In genomic region chr12:617304-617915, GRCh38 we compare ENCODE assay signal across 1 cellular context.
A peak's percentile ranks its signal among the peaks of the same experiment; 100 is the strongest.
TF ChIP-seq lines count a peak whose summit lies in the region.

No MANE protein-coding gene starts in this region.

TF ChIP-seq in HepG2, 621 proteins besides CTCF, POLR2A, EP300 and RAD21 (continued from another document and continues in another):
- TF ChIP-seq TFDP2 (CRISPR knock-in tag; IDR thresholded peaks at IDR 0.05): peak; percentile 30; the same call in 1 of the 2 replicates
- no peak for TF ChIP-seq ZKSCAN5 (CRISPR knock-in tag; IDR thresholded peaks at IDR 0.05)
- TF ChIP-seq, protein P1, sequence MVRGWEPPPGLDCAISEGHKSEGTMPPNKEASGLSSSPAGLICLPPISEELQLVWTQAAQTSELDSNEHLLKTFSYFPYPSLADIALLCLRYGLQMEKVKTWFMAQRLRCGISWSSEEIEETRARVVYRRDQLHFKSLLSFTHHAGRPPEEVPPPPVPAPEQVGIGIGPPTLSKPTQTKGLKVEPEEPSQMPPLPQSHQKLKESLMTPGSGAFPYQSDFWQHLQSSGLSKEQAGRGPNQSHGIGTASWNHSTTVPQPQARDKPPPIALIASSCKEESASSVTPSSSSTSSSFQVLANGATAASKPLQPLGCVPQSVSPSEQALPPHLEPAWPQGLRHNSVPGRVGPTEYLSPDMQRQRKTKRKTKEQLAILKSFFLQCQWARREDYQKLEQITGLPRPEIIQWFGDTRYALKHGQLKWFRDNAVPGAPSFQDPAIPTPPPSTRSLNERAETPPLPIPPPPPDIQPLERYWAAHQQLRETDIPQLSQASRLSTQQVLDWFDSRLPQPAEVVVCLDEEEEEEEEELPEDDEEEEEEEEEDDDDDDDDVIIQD (CRISPR knock-in tag; IDR thresholded peaks at IDR 0.05; ENCODE audit: low read depth): 0 out of 2 replicates have a peak, but pooled peaks have one; percentile 38
- TF ChIP-seq ATF2 (CRISPR knock-in tag; IDR thresholded peaks at IDR 0.05): peak; percentile 68; the same call in 1 of the 2 replicates
- TF ChIP-seq ZNF225 (CRISPR knock-in tag; IDR thresholded peaks at IDR 0.05): 0 out of 2 replicates have a peak, but pooled peaks have one; percentile 45
- TF ChIP-seq JUN (CRISPR knock-in tag; IDR thresholded peaks at IDR 0.05): no peak
- TF ChIP-seq, protein P2, sequence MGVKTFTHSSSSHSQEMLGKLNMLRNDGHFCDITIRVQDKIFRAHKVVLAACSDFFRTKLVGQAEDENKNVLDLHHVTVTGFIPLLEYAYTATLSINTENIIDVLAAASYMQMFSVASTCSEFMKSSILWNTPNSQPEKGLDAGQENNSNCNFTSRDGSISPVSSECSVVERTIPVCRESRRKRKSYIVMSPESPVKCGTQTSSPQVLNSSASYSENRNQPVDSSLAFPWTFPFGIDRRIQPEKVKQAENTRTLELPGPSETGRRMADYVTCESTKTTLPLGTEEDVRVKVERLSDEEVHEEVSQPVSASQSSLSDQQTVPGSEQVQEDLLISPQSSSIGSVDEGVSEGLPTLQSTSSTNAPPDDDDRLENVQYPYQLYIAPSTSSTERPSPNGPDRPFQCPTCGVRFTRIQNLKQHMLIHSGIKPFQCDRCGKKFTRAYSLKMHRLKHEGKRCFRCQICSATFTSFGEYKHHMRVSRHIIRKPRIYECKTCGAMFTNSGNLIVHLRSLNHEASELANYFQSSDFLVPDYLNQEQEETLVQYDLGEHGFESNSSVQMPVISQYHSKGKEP (CRISPR knock-in tag; IDR thresholded peaks at IDR 0.05): no peak
- 0 out of 2 replicates have a peak, but pooled peaks have one; percentile 78 for TF ChIP-seq ZSCAN25 (CRISPR knock-in tag; IDR thresholded peaks at IDR 0.05)
- no peak for TF ChIP-seq PRMT3 (CRISPR knock-in tag; IDR thresholded peaks at IDR 0.05; ENCODE audit: borderline replicate concordance, low read depth)
- peak; percentile 84; the same call in 1 of the 2 replicates for TF ChIP-seq IRF2 (CRISPR knock-in tag; IDR thresholded peaks at IDR 0.05)
- no peak for TF ChIP-seq SOX6 (IDR thresholded peaks at IDR 0.05)
- TF ChIP-seq SOX6 (CRISPR knock-in tag; IDR thresholded peaks at IDR 0.05): peak; percentile 90
- peak; percentile 63; the same call in 1 of the 2 replicates for TF ChIP-seq PITX1 (CRISPR knock-in tag; IDR thresholded peaks at IDR 0.05)
- no peak for TF ChIP-seq ZEB1 (IDR thresholded peaks at IDR 0.05; ENCODE audit: insufficient replicate concordance, low read depth)
- TF ChIP-seq KDM5A (IDR thresholded peaks at IDR 0.05; ENCODE audit: borderline replicate concordance, low read length): no peak
- peak; percentile 65; the same call in 1 of the 2 replicates for TF ChIP-seq DPF2 (CRISPR knock-in tag; IDR thresholded peaks at IDR 0.05; ENCODE audit: borderline replicate concordance, low read depth)
- TF ChIP-seq, protein P3, sequence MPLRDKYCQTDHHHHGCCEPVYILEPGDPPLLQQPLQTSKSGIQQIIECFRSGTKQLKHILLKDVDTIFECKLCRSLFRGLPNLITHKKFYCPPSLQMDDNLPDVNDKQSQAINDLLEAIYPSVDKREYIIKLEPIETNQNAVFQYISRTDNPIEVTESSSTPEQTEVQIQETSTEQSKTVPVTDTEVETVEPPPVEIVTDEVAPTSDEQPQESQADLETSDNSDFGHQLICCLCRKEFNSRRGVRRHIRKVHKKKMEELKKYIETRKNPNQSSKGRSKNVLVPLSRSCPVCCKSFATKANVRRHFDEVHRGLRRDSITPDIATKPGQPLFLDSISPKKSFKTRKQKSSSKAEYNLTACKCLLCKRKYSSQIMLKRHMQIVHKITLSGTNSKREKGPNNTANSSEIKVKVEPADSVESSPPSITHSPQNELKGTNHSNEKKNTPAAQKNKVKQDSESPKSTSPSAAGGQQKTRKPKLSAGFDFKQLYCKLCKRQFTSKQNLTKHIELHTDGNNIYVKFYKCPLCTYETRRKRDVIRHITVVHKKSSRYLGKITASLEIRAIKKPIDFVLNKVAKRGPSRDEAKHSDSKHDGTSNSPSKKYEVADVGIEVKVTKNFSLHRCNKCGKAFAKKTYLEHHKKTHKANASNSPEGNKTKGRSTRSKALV (CRISPR knock-in tag; IDR thresholded peaks at IDR 0.05): peak; percentile 65; the same call in 1 of the 2 replicates
- TF ChIP-seq, protein P4, sequence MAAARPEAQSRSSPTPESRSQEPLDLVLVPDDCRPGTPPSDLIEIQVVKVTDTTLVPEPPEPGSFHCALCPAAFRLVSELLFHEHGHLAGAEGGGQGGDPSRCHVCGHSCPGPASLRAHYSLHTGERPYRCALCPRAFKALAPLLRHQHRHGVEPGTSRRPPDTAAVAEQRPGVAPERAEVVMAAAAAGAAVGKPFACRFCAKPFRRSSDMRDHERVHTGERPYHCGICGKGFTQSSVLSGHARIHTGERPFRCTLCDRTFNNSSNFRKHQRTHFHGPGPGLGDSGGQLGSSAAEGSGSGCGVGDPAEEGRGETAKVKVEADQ (CRISPR knock-in tag; IDR thresholded peaks at IDR 0.05; ENCODE audit: borderline replicate concordance): 0 out of 2 replicates have a peak, but pooled peaks have one; percentile 56
- TF ChIP-seq HNRNPLL (IDR thresholded peaks at IDR 0.05; ENCODE audit: low read depth, low read length, poor library complexity, severe bottlenecking): peak; percentile 67
- no peak for TF ChIP-seq LCORL (IDR thresholded peaks at IDR 0.05)
- TF ChIP-seq LCORL (CRISPR knock-in tag; IDR thresholded peaks at IDR 0.05): peak; percentile 87
- TF ChIP-seq JDP2 (CRISPR knock-in tag; IDR thresholded peaks at IDR 0.05; ENCODE audit: borderline replicate concordance): no peak
- TF ChIP-seq REPIN1 (CRISPR knock-in tag; IDR thresholded peaks at IDR 0.05; ENCODE audit: borderline replicate concordance, low read depth): 0 out of 2 replicates have a peak, but pooled peaks have one; percentile 31
- TF ChIP-seq ETV5 (CRISPR knock-in tag; IDR thresholded peaks at IDR 0.05; ENCODE audit: borderline replicate concordance): peak; percentile 65; the same call in 1 of the 2 replicates
- TF ChIP-seq ZNF564 (CRISPR knock-in tag; IDR thresholded peaks at IDR 0.05): 0 out of 2 replicates have a peak, but pooled peaks have one; percentile 56
- TF ChIP-seq U2AF2 (IDR thresholded peaks at IDR 0.05; ENCODE audit: low read depth, low read length): no peak
- TF ChIP-seq ZNF574 (CRISPR knock-in tag; IDR thresholded peaks at IDR 0.05): peak; percentile 76
- no peak for TF ChIP-seq ZNF24 (IDR thresholded peaks at IDR 0.05)
- peak; percentile 65; the same call in 1 of the 2 replicates for TF ChIP-seq HMG20A (CRISPR knock-in tag; IDR thresholded peaks at IDR 0.05; ENCODE audit: borderline replicate concordance)
- peak; percentile 78 for TF ChIP-seq ZNF205 (CRISPR knock-in tag; IDR thresholded peaks at IDR 0.05)
- TF ChIP-seq KDM1A (CRISPR knock-in tag; IDR thresholded peaks at IDR 0.05): 0 out of 2 replicates have a peak, but pooled peaks have one; percentile 36
- peak in 1 of 2 experiments; percentile 44; a peak in 1 of 4 replicates for TF ChIP-seq KLF16 (CRISPR knock-in tag; IDR thresholded peaks at IDR 0.05)
- peak; percentile 41 for TF ChIP-seq SKI (IDR thresholded peaks at IDR 0.05; ENCODE audit: partially characterized antibody)
- peak; percentile 86 for TF ChIP-seq SALL1 (CRISPR knock-in tag; IDR thresholded peaks at IDR 0.05)
- peak; percentile 73 for TF ChIP-seq RERE (CRISPR knock-in tag; IDR thresholded peaks at IDR 0.05; ENCODE audit: low read depth)
- TF ChIP-seq MTA3 (CRISPR knock-in tag; IDR thresholded peaks at IDR 0.05): no peak
